In genomic region chr13:97505022-97505421, GRCh38 we compare ENCODE assay signal across 23 cellular contexts.
"Had no signal": no experiment of that assay in that cellular context is flagged by ENCODE, and none has a peak within 500 bp of the region (broad histone marks: within the 10 kb centered on the region; RNA-seq: fewer than 3 reads in every experiment).

No MANE protein-coding gene starts in this region.

- DNase-seq: activated CD4-positive, alpha-beta memory T cell treated with anti-CD3 and anti-CD28 coated beads, Interleukin-2, amount 10 ng/mL, durations not matched to agents 7 days and 5 days; activated CD4-positive, alpha-beta T cell treated with anti-CD3 and anti-CD28 coated beads, Interleukin-2, amount 10 ng/mL, durations not matched to agents 7 days and 5 days; activated CD4-positive, CD25-positive, alpha-beta regulatory T cell treated with anti-CD3 and anti-CD28 coated beads, Interleukin-2, amount 50 U/mL, for 72 hours; activated CD8-positive, alpha-beta memory T cell treated with anti-CD3 and anti-CD28 coated beads, Interleukin-2, amount 50 U/mL, for 48 hours; activated gamma-delta T cell treated with Interleukin-2 at 50 U/mL for 16 hours; activated naive CD4-positive, alpha-beta T cell treated with anti-CD3 and anti-CD28 coated beads, Interleukin-2, amount 50 U/mL, for 16 hours; activated T-cell treated with anti-CD3 and anti-CD28 coated beads, Interleukin-2, amount 50 U/mL, for 24 hours; amniotic stem cell; central memory CD4-positive, alpha-beta T cell; islet precursor cell; left ventricle myocardium inferior; mesendoderm; natural killer cell; occipital lobe; posterior cingulate gyrus; stimulated activated CD4-positive, alpha-beta T cell treated with anti-CD3 and anti-CD28 coated beads, Interleukin-4, amount 100 ng/mL, for 4 hours; stimulated activated CD8-positive, alpha-beta memory T cell treated with anti-CD3 and anti-CD28 coated beads, Interleukin-4, amount 100 ng/mL, for 48 hours; stimulated activated naive CD8-positive, alpha-beta T cell treated with anti-CD3 and anti-CD28 coated beads, Interleukin-15, amount 100 ng/mL, for 72 hours; substantia nigra; T1000 had no signal

- ATAC-seq: activated T-helper 17 cell treated with anti-CD3 and anti-CD28 coated beads, Interleukin-2, amount 50 U/mL, for 72 hours; gastroesophageal sphincter; natural killer cell; stimulated activated memory B cell treated with anti-CD40 and anti-IgM and Interleukin-4, amounts not matched to agents 10 μg/mL and 1 μg/mL and 100 μg/mL, for 72 hours; stimulated activated naive CD8-positive, alpha-beta T cell treated with anti-CD3 and anti-CD28 coated beads, Interleukin-15, amount 100 ng/mL, for 72 hours had no signal
